Comparison of ENCODE assay signal across 9 cellular contexts in the genomic region with DNA sequence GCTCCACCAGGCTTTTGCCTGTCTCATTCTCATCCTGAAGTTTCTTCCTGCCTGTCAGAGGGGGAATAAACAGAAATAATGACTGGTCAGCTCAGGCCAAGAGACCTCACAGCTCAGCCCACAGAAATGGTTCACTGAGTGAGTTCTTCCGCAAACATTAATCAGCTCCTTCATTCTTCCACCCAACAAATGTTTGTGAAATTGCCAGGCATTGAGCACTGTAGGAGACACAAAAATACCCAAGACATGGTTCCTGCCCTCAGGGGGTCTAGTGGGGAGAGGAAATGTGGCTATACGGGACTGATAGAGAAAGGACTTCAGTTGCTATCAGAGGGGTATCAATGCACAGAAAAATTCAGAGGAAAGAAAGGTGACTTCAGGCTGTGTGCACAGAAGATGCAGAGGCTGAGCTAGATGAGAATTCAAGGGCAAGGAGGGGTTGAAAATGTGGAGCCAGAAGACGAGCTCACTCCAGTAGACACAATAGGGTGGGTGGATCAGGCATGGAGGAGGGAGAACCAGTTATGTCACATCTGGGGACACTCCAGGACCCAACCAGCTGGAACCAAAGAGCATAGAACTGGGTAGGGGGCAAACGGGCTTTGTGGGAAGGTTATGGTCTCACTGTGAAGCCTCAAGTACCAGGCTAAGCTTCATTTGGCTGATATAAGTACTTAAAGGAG. TPM values are rescaled to one million over a fixed set of nuclear protein-coding genes. Genes with fewer than 3 reads are reported as not detected.
DNase-seq lines count a peak whose midpoint lies in the region; ATAC-seq, FAIRE-seq and TF ChIP-seq lines count a peak whose summit lies in the region.
"Had no signal": no experiment of that assay in that cellular context is flagged by ENCODE, and none has a peak within 500 bp of the region (broad histone marks: within the 10 kb centered on the region; RNA-seq: fewer than 3 reads in every experiment).

No MANE protein-coding gene starts in this region.

- POLR2A ChIA-PET in MCF 10A (lab: Yijun Ruan, JAX): interaction anchor here (0.6 to 39.8 kb wide), 6 partner anchors 7 to 241 kb away, joined by 3 to 2342 read pairs (median 48); a partner anchor contains a TSS

- peak overlapping the region; percentile 40 for H3K4me3 Mint-ChIP-seq in MCF 10A (ENCODE audit: unreplicated experiment)
- H3K4me3 Mint-ChIP-seq: activated naive CD4-positive, alpha-beta T cell treated with anti-CD3 and anti-CD28 coated beads, Interleukin-2, amount 50 U/mL, for 24 hours had no signal

- BruUV-seq in MCF 10A (replicated peaks; lab: Mats Ljungman, UMichigan): no TSS peak

- H3K27ac Mint-ChIP-seq in MCF 10A (ENCODE audit: low read depth, unreplicated experiment): peak overlapping the region; percentile 81
- H3K27ac Mint-ChIP-seq: activated naive CD4-positive, alpha-beta T cell treated with anti-CD3 and anti-CD28 coated beads, Interleukin-2, amount 50 U/mL, for 24 hours had no signal

- H3K27me3 Mint-ChIP-seq in MCF 10A (ENCODE audit: insufficient read depth, unreplicated experiment): no peaks in the 10 kb centered on the region
- H3K27me3 Mint-ChIP-seq: activated naive CD4-positive, alpha-beta T cell treated with anti-CD3 and anti-CD28 coated beads, Interleukin-2, amount 50 U/mL, for 24 hours had no signal

- CTCF ChIA-PET in MCF 10A (lab: Yijun Ruan, JAX): interaction anchor here (0.6 to 18.2 kb wide), 14 partner anchors 8 to 224 kb away, joined by 3 to 178 read pairs (median 4); a partner anchor contains a TSS

- peaks cover 27% of the 10 kb centered on the region for H3K36me3 Mint-ChIP-seq in MCF 10A (ENCODE audit: insufficient read depth, unreplicated experiment)
- H3K36me3 Mint-ChIP-seq: activated naive CD4-positive, alpha-beta T cell treated with anti-CD3 and anti-CD28 coated beads, Interleukin-2, amount 50 U/mL, for 24 hours had no signal

- TF ChIP-seq CTCF in MCF 10A (IDR thresholded peaks at IDR 0.05; ENCODE audit: unreplicated experiment): no peak

- H3K9me3 Mint-ChIP-seq in MCF 10A (ENCODE audit: unreplicated experiment): no peaks in the 10 kb centered on the region
- H3K9me3 Mint-ChIP-seq: activated naive CD4-positive, alpha-beta T cell treated with anti-CD3 and anti-CD28 coated beads, Interleukin-2, amount 50 U/mL, for 24 hours had no signal

- intact Hi-C loops in MCF 10A (cut with micrococcal nuclease): no loop called here

- DNase-seq in COLO668 (lab: John Stamatoyannopoulos, UW; ENCODE audit: unreplicated experiment) (peak; percentile 72), NCI-H146 treated with DMSO at 0.1 percent for 48 hours (lab: John Stamatoyannopoulos, UW; ENCODE audit: unreplicated experiment) (peak; percentile 54), MCF 10A (ENCODE audit: unreplicated experiment) (no peak), myocyte (ENCODE audit: low read depth) (peak; percentile 71), urothelium cell line (ENCODE audit: low spot score) (no peak), NCI-H2227 (lab: John Stamatoyannopoulos, UW; ENCODE audit: unreplicated experiment) (no peak)

- peaks cover 63% of the 10 kb centered on the region for H3K4me1 Mint-ChIP-seq in MCF 10A (ENCODE audit: insufficient read depth, unreplicated experiment)
- H3K4me1 Mint-ChIP-seq: activated naive CD4-positive, alpha-beta T cell treated with anti-CD3 and anti-CD28 coated beads, Interleukin-2, amount 50 U/mL, for 24 hours had no signal

- no peak for FAIRE-seq in urothelium cell line (lab: Jason Lieb, UNC)

- no peak for ATAC-seq in HG02642 (IDR thresholded peaks at IDR 0.05; ENCODE audit: poor library complexity, unreplicated experiment)
- no peak for ATAC-seq in GM19467 (IDR thresholded peaks at IDR 0.05; ENCODE audit: unreplicated experiment)

RNA-seq across cellular contexts. Expression of a gene that starts 20.9 kb away (rescaled TPM):
- total RNA-seq in MCF 10A (2022) (167 and 181 TPM in 2 replicates), myocyte (249 and 264 TPM in 2 replicates)
- 174 TPM for polyA plus RNA-seq in myocyte (2012)

RNA-seq across cellular contexts. Expression of a gene that starts 35.1 kb away (rescaled TPM):
- total RNA-seq in MCF 10A (2022): 25.2 and 39.4 TPM in 2 replicates
- total RNA-seq in myocyte: 2.1 and 3.0 TPM in 2 replicates
- 0.29 TPM for polyA plus RNA-seq in myocyte (2012)

Comparison
In these comparisons a context has a peak if more than half of its experiments do, and no peak if none do; other contexts are left out.
1. DNase-seq: peak in COLO668 (single experiment), NCI-H146 treated with DMSO at 0.1 percent for 48 hours (single experiment) and myocyte (single experiment); none in MCF 10A (single experiment), urothelium cell line (single experiment) and NCI-H2227 (single experiment).